10 cellular contexts compared by ENCODE assay signal in genomic region chr18:11500153-11501122, GRCh38.
A peak's percentile ranks its signal among the peaks of the same experiment; 100 is the strongest.
DNase-seq lines count a peak whose midpoint lies in the region; ATAC-seq, FAIRE-seq and TF ChIP-seq lines count a peak whose summit lies in the region.
"Had no signal": no experiment of that assay in that cellular context is flagged by ENCODE, and none has a peak within 500 bp of the region (broad histone marks: within the 10 kb centered on the region; RNA-seq: fewer than 3 reads in every experiment).

No MANE protein-coding gene starts in this region.

- H2AFZ ChIP-seq in KMS-11 (ENCODE audit: low read depth) = peak overlapping the region; percentile 35; the same call in 1 of the 2 replicates

- no peak overlapping the region for H3K4me3 ChIP-seq in heart left ventricle
- H3K4me3 ChIP-seq in left ventricle myocardium inferior = no peak overlapping the region
- no peak overlapping the region for H3K4me3 ChIP-seq in KMS-11 (IDR thresholded peaks at IDR 0.05; ENCODE audit: insufficient read depth, low read depth, low read length)
- H3K4me3 ChIP-seq: tibial nerve had no signal

- DNase-seq in heart left ventricle = peak in 1 of 5 donors; percentile 36
- DNase-seq in left ventricle myocardium inferior = no peak
- DNase-seq in epithelial cell of prostate (ENCODE audit: low read depth, low spot score) = peak; percentile 95
- DNase-seq in urothelium cell line (ENCODE audit: low spot score) = peak; percentile 96
- DNase-seq in caudate nucleus (lab: John Stamatoyannopoulos, UW) = no peak
- no peak for DNase-seq in NCI-H69 (lab: John Stamatoyannopoulos, UW)
- no peak for DNase-seq in SKM-1 treated with dmso at 0.1 percent for 144 hours (lab: John Stamatoyannopoulos, UW; ENCODE audit: unreplicated experiment)
- DNase-seq: C1 segment of cervical spinal cord had no signal

- H3K4me2 ChIP-seq in KMS-11 = peak overlapping the region; percentile 65

- WGBS in heart left ventricle, 4 donors = 58 to 71% (median 63%) methylated on average over 8 of the region's 8 CpGs

- FAIRE-seq in urothelium cell line (lab: Jason Lieb, UNC) = peak; percentile 94

- ATAC-seq in heart left ventricle = peak in 3 of 4 donors; percentile 57 to 86 (median 83)

- H3K4me1 ChIP-seq in heart left ventricle (no peaks in the 10 kb centered on the region), left ventricle myocardium inferior (no peaks in the 10 kb centered on the region), KMS-11 (ENCODE audit: low read depth, poor library complexity, severe bottlenecking) (peaks cover 42% of the 10 kb centered on the region)

- H3K27ac ChIP-seq in heart left ventricle = no peak overlapping the region
- H3K27ac ChIP-seq in left ventricle myocardium inferior (replicated peaks) = no peak overlapping the region
- H3K27ac ChIP-seq in KMS-11 = peak overlapping the region; percentile 67
- no peak overlapping the region for H3K27ac ChIP-seq in epithelial cell of prostate
- H3K27ac ChIP-seq in caudate nucleus (ENCODE audit: low read depth, low read length) = no peak overlapping the region
- H3K27ac ChIP-seq: tibial nerve had no signal

- TF ChIP-seq CTCF in heart left ventricle (IDR thresholded peaks at IDR 0.05) (no peak), left ventricle myocardium inferior (IDR thresholded peaks at IDR 0.05; ENCODE audit: borderline replicate concordance) (no peak), KMS-11 (conservative IDR thresholded peaks at IDR 0.05; ENCODE audit: low read depth, low read length) (no peak)

- H3K9me3 ChIP-seq in heart left ventricle (no peaks in the 10 kb centered on the region), left ventricle myocardium inferior (replicated peaks) (no peaks in the 10 kb centered on the region)
- H3K9me3 ChIP-seq: tibial nerve had no signal

- intact Hi-C loops in heart left ventricle (cut with DNase I) = no loop called here
- intact Hi-C loops in left ventricle myocardium inferior (cut with micrococcal nuclease) = no loop called here

- no peaks in the 10 kb centered on the region for H3K79me2 ChIP-seq in KMS-11 (ENCODE audit: insufficient read depth, low read depth)

- no peak for TF ChIP-seq POLR2A in heart left ventricle (IDR thresholded peaks at IDR 0.05)

- H3K9ac ChIP-seq in KMS-11 = no peak overlapping the region; the same call in 1 of the 2 replicates

- H4K20me1 ChIP-seq in KMS-11 (ENCODE audit: insufficient read depth) = no peaks in the 10 kb centered on the region

- H3K36me3 ChIP-seq in heart left ventricle (no peaks in the 10 kb centered on the region), left ventricle myocardium inferior (no peaks in the 10 kb centered on the region), KMS-11 (ENCODE audit: insufficient read depth) (no peaks in the 10 kb centered on the region)
- H3K36me3 ChIP-seq: tibial nerve had no signal

- H3K27me3 ChIP-seq in heart left ventricle = no peaks in the 10 kb centered on the region
- peaks cover 12% of the 10 kb centered on the region for H3K27me3 ChIP-seq in left ventricle myocardium inferior (ENCODE audit: low read depth)
- H3K27me3 ChIP-seq in KMS-11 (ENCODE audit: insufficient read depth, low read depth) = no peaks in the 10 kb centered on the region
- H3K27me3 ChIP-seq: tibial nerve had no signal

Comparison
In these comparisons a context has a peak if more than half of its experiments do, and no peak if none do; other contexts are left out.
1. DNase-seq: peak in epithelial cell of prostate (single experiment) and urothelium cell line (single experiment); none in left ventricle myocardium inferior (single experiment), caudate nucleus (0 of 61), NCI-H69 (single experiment) and SKM-1 treated with dmso at 0.1 percent for 144 hours (single experiment).